21 cellular contexts compared by ENCODE assay signal in genomic region chr3:170728181-170728580, GRCh38.
DNase-seq lines count a peak whose midpoint lies in the region; ATAC-seq, FAIRE-seq and TF ChIP-seq lines count a peak whose summit lies in the region.
"Had no signal": no experiment of that assay in that cellular context is flagged by ENCODE, and none has a peak within 500 bp of the region (broad histone marks: within the 10 kb centered on the region; RNA-seq: fewer than 3 reads in every experiment).

No MANE protein-coding gene starts in this region.

- H3K4me1 Mint-ChIP-seq in MCF 10A (ENCODE audit: insufficient read depth, unreplicated experiment) = peaks cover 11% of the 10 kb centered on the region
- peaks cover 34% of the 10 kb centered on the region for H3K4me1 Mint-ChIP-seq in astrocyte (ENCODE audit: low read depth, unreplicated experiment)

- no peak overlapping the region for H3K4me3 ChIP-seq in mammary epithelial cell (replicated peaks in 1 of 3; ENCODE audit: insufficient read depth in 1 of 3, low read depth in 2 of 3, low read length in 3 of 3)
- no peak overlapping the region for H3K4me3 ChIP-seq in astrocyte (ENCODE audit: insufficient read depth, low read depth, low read length)
- H3K4me3 ChIP-seq in mesenchymal stem cell (ENCODE audit: insufficient read depth in 1 of 2, low read depth in 1 of 2, low read length in 2 of 2) = no peak overlapping the region
- no peak overlapping the region for H3K4me3 ChIP-seq in lower lobe of right lung

- dilution Hi-C loops in mammary epithelial cell (cut with HindIII; ENCODE audit: low sequenced_read_pairs) = no loop called here

- H2BK120ac ChIP-seq in mesenchymal stem cell (ENCODE audit: low read depth, low read length) = peak overlapping the region; percentile 89

- H3K18ac ChIP-seq in mesenchymal stem cell (ENCODE audit: low read depth in 1 of 2, low read length in 2 of 2) = peak overlapping the region; percentile 81 to 86

- FAIRE-seq in astrocyte (lab: Jason Lieb, UNC) = no peak
- FAIRE-seq: RCC 7860 had no signal

- H3K36me3 Mint-ChIP-seq in MCF 10A (ENCODE audit: insufficient read depth, unreplicated experiment) (no peaks in the 10 kb centered on the region), astrocyte (ENCODE audit: low read depth, unreplicated experiment) (no peaks in the 10 kb centered on the region)

- H2AFZ ChIP-seq in mammary epithelial cell (ENCODE audit: low read depth, low read length) (no peak overlapping the region), astrocyte (ENCODE audit: low read depth, low read length) (no peak overlapping the region), mesenchymal stem cell (ENCODE audit: low read depth, low read length) (no peak overlapping the region)

- peak overlapping the region; percentile 81 for H4K8ac ChIP-seq in mesenchymal stem cell (ENCODE audit: low read length)

- no peak overlapping the region for H2BK5ac ChIP-seq in mesenchymal stem cell (ENCODE audit: low read depth, low read length, poor library complexity, severe bottlenecking)

- in situ Hi-C loops in mammary epithelial cell (cut with MboI; ENCODE audit: low sequenced_read_pairs in 2 of 2) = no loop called here

- H4K91ac ChIP-seq in mesenchymal stem cell (ENCODE audit: low read length) = peak overlapping the region; percentile 84

- H3K4me3 Mint-ChIP-seq in MCF 10A (ENCODE audit: unreplicated experiment) = no peak overlapping the region
- H3K4me3 Mint-ChIP-seq in astrocyte (ENCODE audit: unreplicated experiment) = no peak overlapping the region
- H3K4me3 Mint-ChIP-seq: CD4-positive, alpha-beta T cell had no signal

- H3K27me3 ChIP-seq in mammary epithelial cell (ENCODE audit: insufficient read depth, low read length) (no peaks in the 10 kb centered on the region), astrocyte (ENCODE audit: insufficient read depth, low read length) (no peaks in the 10 kb centered on the region), mesenchymal stem cell (ENCODE audit: control insufficient read depth in 1 of 2, insufficient read depth in 1 of 2, low read length in 2 of 2) (no peaks in the 10 kb centered on the region), lower lobe of right lung (ENCODE audit: low read depth) (no peaks in the 10 kb centered on the region)

- H3K79me2 ChIP-seq in mammary epithelial cell (ENCODE audit: insufficient read depth, low read length) = no peaks in the 10 kb centered on the region
- no peaks in the 10 kb centered on the region for H3K79me2 ChIP-seq in astrocyte (ENCODE audit: insufficient read depth, low read length)

- POLR2A ChIA-PET in MCF 10A (lab: Yijun Ruan, JAX) = interaction anchor here (0.7 kb wide), 1 partner anchor 1410 kb away, joined by 3 read pairs; no protein-coding TSS in a partner anchor

- intact Hi-C loops in mammary epithelial cell (cut with micrococcal nuclease) (no loop called here), MCF 10A (cut with micrococcal nuclease) (loop anchor here (5.0 kb wide), 1 partner anchor 36 kb away; no protein-coding TSS in a partner anchor), lower lobe of right lung (cut with DNase I) (no loop called here)

- no peaks in the 10 kb centered on the region for H3K27me3 Mint-ChIP-seq in MCF 10A (ENCODE audit: insufficient read depth, unreplicated experiment)
- H3K27me3 Mint-ChIP-seq in astrocyte (ENCODE audit: low read depth, unreplicated experiment) = no peaks in the 10 kb centered on the region

- no peak for DNase-seq in mammary epithelial cell
- DNase-seq in MCF 10A (ENCODE audit: unreplicated experiment) = no peak
- no peak for DNase-seq in astrocyte (ENCODE audit: low read depth)
- no peak for DNase-seq in mesenchymal stem cell
- no peak for DNase-seq in lower lobe of right lung
- DNase-seq in DMS53 treated with DMSO at 0.1 percent for 48 hours (lab: John Stamatoyannopoulos, UW; ENCODE audit: unreplicated experiment) = no peak
- DNase-seq in T1000 (lab: John Stamatoyannopoulos, UW) = no peak
- DNase-seq: 8988T; CD4-positive, alpha-beta T cell; DMS153; GF-D8; GOT3; KBM-7; NCI-H1105 treated with DMSO at 0.1 percent for 48 hours; NCI-H1694; NCI-H2081 treated with DMSO at 0.1 percent for 48 hours; NCI-H446 treated with DMSO at 0.1 percent for 48 hours; NCI-H69; SHP77 had no signal

- peak overlapping the region; percentile 100 for H2AK5ac ChIP-seq in mesenchymal stem cell (ENCODE audit: low read length, severe bottlenecking)

- TF ChIP-seq CTCF in mammary epithelial cell (conservative IDR thresholded peaks at IDR 0.05 in 1 of 2, IDR thresholded peaks at IDR 0.05 in 1 of 2; ENCODE audit: extremely low read depth in 1 of 2, insufficient read depth in 1 of 2, low read depth in 1 of 2, low read length in 2 of 2) (no peak), MCF 10A (IDR thresholded peaks at IDR 0.05; ENCODE audit: unreplicated experiment) (no peak), astrocyte (IDR thresholded peaks at IDR 0.05; ENCODE audit: insufficient read depth, low read depth, low read length) (no peak), lower lobe of right lung (IDR thresholded peaks at IDR 0.05) (no peak)

- no peak overlapping the region for H3K23ac ChIP-seq in mesenchymal stem cell (ENCODE audit: low read length in 2 of 2)

- H3K36me3 ChIP-seq in mammary epithelial cell (ENCODE audit: insufficient read depth, low read length) = no peaks in the 10 kb centered on the region
- H3K36me3 ChIP-seq in astrocyte (ENCODE audit: insufficient read depth, low read length) = no peaks in the 10 kb centered on the region
- H3K36me3 ChIP-seq in mesenchymal stem cell (ENCODE audit: control insufficient read depth in 1 of 2, insufficient read depth in 2 of 2, low read depth in 1 of 2, low read length in 2 of 2) = peaks cover 0 to 20% of the 10 kb centered on the region in 2 experiments
- no peaks in the 10 kb centered on the region for H3K36me3 ChIP-seq in lower lobe of right lung

- H3K9me3 Mint-ChIP-seq in MCF 10A (ENCODE audit: unreplicated experiment) (no peaks in the 10 kb centered on the region), astrocyte (ENCODE audit: unreplicated experiment) (no peaks in the 10 kb centered on the region)
- H3K9me3 Mint-ChIP-seq: CD4-positive, alpha-beta T cell had no signal

- H2BK12ac ChIP-seq in mesenchymal stem cell (ENCODE audit: low read length in 2 of 2) = peak overlapping the region; percentile 87 to 99

- H3K4ac ChIP-seq in mesenchymal stem cell (ENCODE audit: low read depth in 1 of 2, low read length in 2 of 2) = peak overlapping the region in 1 of 2 experiments; percentile 75

- H3K4me2 ChIP-seq in mammary epithelial cell (ENCODE audit: insufficient read depth, low read depth, low read length) (no peak overlapping the region), astrocyte (ENCODE audit: low read length) (no peak overlapping the region), mesenchymal stem cell (ENCODE audit: low read length, poor library complexity, severe bottlenecking) (no peak overlapping the region)

- H3K4me1 ChIP-seq in mammary epithelial cell (ENCODE audit: insufficient read depth, low read length) (peaks cover 47% of the 10 kb centered on the region), astrocyte (ENCODE audit: insufficient read depth, low read length) (peaks cover 39% of the 10 kb centered on the region), mesenchymal stem cell (ENCODE audit: control insufficient read depth, insufficient read depth, low read depth, low read length) (peaks cover 8% of the 10 kb centered on the region), lower lobe of right lung (no peaks in the 10 kb centered on the region)

- H2BK15ac ChIP-seq in mesenchymal stem cell (ENCODE audit: low read depth, poor library complexity, severe bottlenecking) = no peak overlapping the region

- peak overlapping the region in 1 of 2 experiments; percentile 13 for H3K14ac ChIP-seq in mesenchymal stem cell (ENCODE audit: low read length in 2 of 2)

- H3K79me1 ChIP-seq in mesenchymal stem cell (replicated peaks; ENCODE audit: low read length, poor library complexity, severe bottlenecking) = no peaks in the 10 kb centered on the region

- BruUV-seq in mammary epithelial cell (replicated peaks; lab: Mats Ljungman, UMichigan) = no TSS peak
- BruUV-seq in MCF 10A (replicated peaks; lab: Mats Ljungman, UMichigan) = no TSS peak

- ATAC-seq in GM18517 (IDR thresholded peaks at IDR 0.05; ENCODE audit: unreplicated experiment) = no peak
- ATAC-seq in lower lobe of right lung = no peak

- no peaks in the 10 kb centered on the region for H3K9me3 ChIP-seq in mammary epithelial cell (replicated peaks; ENCODE audit: insufficient read depth, low read length)
- H3K9me3 ChIP-seq in astrocyte (ENCODE audit: insufficient read depth, low read depth, low read length) = no peaks in the 10 kb centered on the region
- no peaks in the 10 kb centered on the region for H3K9me3 ChIP-seq in mesenchymal stem cell (ENCODE audit: control insufficient read depth, low read length)
- no peaks in the 10 kb centered on the region for H3K9me3 ChIP-seq in lower lobe of right lung

- CTCF ChIA-PET in mammary epithelial cell (lab: Charles Lee; ENCODE audit: low non-redundant PET) = no interaction called here
- CTCF ChIA-PET in MCF 10A (lab: Yijun Ruan, JAX) = interaction anchor here (0.5 to 0.7 kb wide), 3 partner anchors 20 to 1949 kb away, joined by 3 to 4 read pairs (median 3); no protein-coding TSS in a partner anchor

- H4K20me1 ChIP-seq in mammary epithelial cell (ENCODE audit: insufficient read depth, low read length) = no peaks in the 10 kb centered on the region
- no peaks in the 10 kb centered on the region for H4K20me1 ChIP-seq in astrocyte (ENCODE audit: insufficient read depth, low read length)

- H3K27ac Mint-ChIP-seq in MCF 10A (ENCODE audit: low read depth, unreplicated experiment) = no peak overlapping the region
- H3K27ac Mint-ChIP-seq in astrocyte (ENCODE audit: unreplicated experiment) = no peak overlapping the region
- H3K27ac Mint-ChIP-seq: CD4-positive, alpha-beta T cell had no signal

- H3K27ac ChIP-seq in mammary epithelial cell (ENCODE audit: insufficient read depth, low read depth, low read length) (peak overlapping the region; percentile 97), astrocyte (ENCODE audit: low read depth, low read length) (peak overlapping the region; percentile 100), mesenchymal stem cell (ENCODE audit: low read length, poor library complexity, severe bottlenecking) (no peak overlapping the region), lower lobe of right lung (no peak overlapping the region)

- 91% methylated on average over 3 of the region's 3 CpGs for WGBS in mammary epithelial cell (ENCODE audit: low coverage, missing lambda C conversion rate)
- WGBS in mesenchymal stem cell = 93% methylated on average over 3 of the region's 3 CpGs

- H3K9ac ChIP-seq in mammary epithelial cell (ENCODE audit: insufficient read depth, low read length) = no peak overlapping the region
- no peak overlapping the region for H3K9ac ChIP-seq in astrocyte (ENCODE audit: low read length)
- H3K9ac ChIP-seq in mesenchymal stem cell (ENCODE audit: low read length) = peak overlapping the region; percentile 90

Comparison
In these comparisons a context has a peak if more than half of its experiments do, and no peak if none do; other contexts are left out.
1. H3K27ac ChIP-seq: peak in mammary epithelial cell (single experiment) and astrocyte (single experiment); none in mesenchymal stem cell (single experiment) and lower lobe of right lung (single experiment).